Comparison of ENCODE assay signal across 10 cellular contexts in the genomic region with DNA sequence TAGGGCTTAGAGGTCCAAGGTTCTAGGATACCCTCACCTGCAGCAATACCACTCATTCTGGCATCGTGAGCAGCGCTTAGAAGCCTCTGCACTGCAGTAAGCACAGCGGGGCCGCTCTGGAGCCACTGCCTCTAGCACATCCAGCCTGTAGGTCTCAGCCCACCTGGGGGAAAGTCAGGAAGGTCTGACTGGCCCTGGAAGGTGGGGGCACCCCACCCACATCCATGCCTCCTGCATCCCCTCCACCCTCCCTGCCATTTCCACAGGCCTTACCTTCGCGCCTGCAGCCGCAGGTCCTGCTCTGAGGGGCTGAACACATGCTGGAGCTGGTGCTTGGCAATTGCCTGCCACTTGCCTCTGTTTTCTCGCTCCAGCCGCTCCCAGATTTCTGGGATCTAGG. TPM values are rescaled to one million over a fixed set of nuclear protein-coding genes. Genes with fewer than 3 reads are reported as not detected.
A peak's percentile ranks its signal among the peaks of the same experiment; 100 is the strongest.
DNase-seq lines count a peak whose midpoint lies in the region; ATAC-seq and TF ChIP-seq lines count a peak whose summit lies in the region.
"Had no signal": no experiment of that assay in that cellular context is flagged by ENCODE, and none has a peak within 500 bp of the region (broad histone marks: within the 10 kb centered on the region; RNA-seq: fewer than 3 reads in every experiment).

No MANE protein-coding gene starts in this region.

- peaks cover 39% of the 10 kb centered on the region for H3K4me1 Mint-ChIP-seq in activated T-cell treated with anti-CD3 and anti-CD28 coated beads, Interleukin-2, amount 50 U/mL, for 24 hours (ENCODE audit: low read depth)
- peaks cover 27% of the 10 kb centered on the region for H3K4me1 Mint-ChIP-seq in WTC11

- H3K27me3 Mint-ChIP-seq in activated T-cell treated with anti-CD3 and anti-CD28 coated beads, Interleukin-2, amount 50 U/mL, for 24 hours, result no peaks in the 10 kb centered on the region
- H3K27me3 Mint-ChIP-seq in WTC11 (ENCODE audit: low read depth), result peaks cover 85% of the 10 kb centered on the region

- no peak for TF ChIP-seq CTCF in WTC11 (IDR thresholded peaks at IDR 0.05)

- no peak overlapping the region for H3K27ac ChIP-seq in iPS-20b (ENCODE audit: low read length)
- no peak overlapping the region for H3K27ac ChIP-seq in stomach smooth muscle (ENCODE audit: low read length)

- H3K4me3 ChIP-seq in iPS-20b (ENCODE audit: low read length) (peak overlapping the region; percentile 61; the same call in 1 of the 2 replicates), stomach smooth muscle (ENCODE audit: low read length in 2 of 2) (peak overlapping the region; percentile 67 to 73)

- peaks cover 41% of the 10 kb centered on the region for H3K36me3 Mint-ChIP-seq in activated T-cell treated with anti-CD3 and anti-CD28 coated beads, Interleukin-2, amount 50 U/mL, for 24 hours (ENCODE audit: low read depth)
- H3K36me3 Mint-ChIP-seq in WTC11, result no peaks in the 10 kb centered on the region

- no peaks in the 10 kb centered on the region for H3K9me3 ChIP-seq in iPS-20b (ENCODE audit: insufficient read depth, low read depth, low read length)
- H3K9me3 ChIP-seq in stomach smooth muscle (ENCODE audit: control insufficient read depth in 2 of 2, low read length in 2 of 2), result no peaks in the 10 kb centered on the region
- H3K9me3 ChIP-seq: thyroid gland had no signal

- no peak for DNase-seq in activated T-cell treated with anti-CD3 and anti-CD28 coated beads, Interleukin-2, amount 50 U/mL, for 24 hours
- no peak for DNase-seq in activated T-cell treated with anti-CD3 and anti-CD28 coated beads, Interleukin-2, amount 50 U/mL, for 48 hours
- DNase-seq in WTC11 (ENCODE audit: low spot score) (no peak), HCEC 1CT (no peak), NCI-H1436 treated with DMSO at 0.1 percent for 48 hours (lab: John Stamatoyannopoulos, UW) (no peak)
- DNase-seq: NCI-H69 had no signal

- POLR2A ChIA-PET in WTC11 (lab: Charles Lee), result no interaction called here

- ATAC-seq in WTC11, result no peak
- ATAC-seq in GM21529 (IDR thresholded peaks at IDR 0.05; ENCODE audit: unreplicated experiment), result no peak

- no peaks in the 10 kb centered on the region for H3K9me3 Mint-ChIP-seq in activated T-cell treated with anti-CD3 and anti-CD28 coated beads, Interleukin-2, amount 50 U/mL, for 24 hours
- no peaks in the 10 kb centered on the region for H3K9me3 Mint-ChIP-seq in WTC11

- no peaks in the 10 kb centered on the region for H3K4me1 ChIP-seq in iPS-20b (ENCODE audit: insufficient read depth, low read length)
- H3K4me1 ChIP-seq in stomach smooth muscle (ENCODE audit: control insufficient read depth, insufficient read depth, low read length), result peaks cover 44% of the 10 kb centered on the region

- H3K27me3 ChIP-seq in iPS-20b (ENCODE audit: insufficient read depth, low read length) (peaks cover 87% of the 10 kb centered on the region), stomach smooth muscle (ENCODE audit: control insufficient read depth in 1 of 2, insufficient read depth in 2 of 2, low read length in 2 of 2) (peaks cover 3 to 4% of the 10 kb centered on the region in 2 donors)
- H3K27me3 ChIP-seq: thyroid gland had no signal

- H3K27ac Mint-ChIP-seq in activated T-cell treated with anti-CD3 and anti-CD28 coated beads, Interleukin-2, amount 50 U/mL, for 24 hours, result peak overlapping the region; percentile 90
- H3K27ac Mint-ChIP-seq in WTC11, result no peak overlapping the region

- H3K9ac ChIP-seq in iPS-20b (ENCODE audit: low read depth, low read length) (no peak overlapping the region), stomach smooth muscle (ENCODE audit: low read length in 2 of 2) (peak overlapping the region in 1 of 2 donors; percentile 50)

- H3K36me3 ChIP-seq in iPS-20b (ENCODE audit: insufficient read depth, low read depth, low read length), result no peaks in the 10 kb centered on the region
- H3K36me3 ChIP-seq in stomach smooth muscle (ENCODE audit: control insufficient read depth in 2 of 2, insufficient read depth in 2 of 2, low read length in 2 of 2), result no peaks in the 10 kb centered on the region
- H3K36me3 ChIP-seq: thyroid gland had no signal

- CTCF ChIA-PET in WTC11 (lab: Charles Lee), result interaction anchor here (0.7 to 1.9 kb wide), 7 partner anchors 13 to 270 kb away, joined by 4 to 10 read pairs (median 4); partner anchors contain the start of genes CISH, HYAL3, NAA80 and TUSC2

- peak overlapping the region; percentile 94 for H3K4me3 Mint-ChIP-seq in activated T-cell treated with anti-CD3 and anti-CD28 coated beads, Interleukin-2, amount 50 U/mL, for 24 hours
- peak overlapping the region; percentile 65 for H3K4me3 Mint-ChIP-seq in WTC11

TF ChIP-seq in WTC11, 78 proteins besides CTCF, POLR2A, EP300 and RAD21 (continues in another document):
- TF ChIP-seq KAT7 (CRISPR knock-in tag; IDR thresholded peaks at IDR 0.05; ENCODE audit: borderline replicate concordance) (no peak), AFF4 (CRISPR knock-in tag; IDR thresholded peaks at IDR 0.05; ENCODE audit: borderline replicate concordance) (no peak), TEAD1 (CRISPR knock-in tag; IDR thresholded peaks at IDR 0.05) (no peak), ZBTB21 (CRISPR knock-in tag; IDR thresholded peaks at IDR 0.05; ENCODE audit: borderline replicate concordance) (no peak), ZNF121 (CRISPR knock-in tag; IDR thresholded peaks at IDR 0.05) (no peak), NR1H2 (CRISPR knock-in tag; IDR thresholded peaks at IDR 0.05) (no peak), SMAD4 (CRISPR knock-in tag; IDR thresholded peaks at IDR 0.05) (no peak), JAZF1 (CRISPR knock-in tag; IDR thresholded peaks at IDR 0.05) (no peak)
- TF ChIP-seq, protein P1, sequence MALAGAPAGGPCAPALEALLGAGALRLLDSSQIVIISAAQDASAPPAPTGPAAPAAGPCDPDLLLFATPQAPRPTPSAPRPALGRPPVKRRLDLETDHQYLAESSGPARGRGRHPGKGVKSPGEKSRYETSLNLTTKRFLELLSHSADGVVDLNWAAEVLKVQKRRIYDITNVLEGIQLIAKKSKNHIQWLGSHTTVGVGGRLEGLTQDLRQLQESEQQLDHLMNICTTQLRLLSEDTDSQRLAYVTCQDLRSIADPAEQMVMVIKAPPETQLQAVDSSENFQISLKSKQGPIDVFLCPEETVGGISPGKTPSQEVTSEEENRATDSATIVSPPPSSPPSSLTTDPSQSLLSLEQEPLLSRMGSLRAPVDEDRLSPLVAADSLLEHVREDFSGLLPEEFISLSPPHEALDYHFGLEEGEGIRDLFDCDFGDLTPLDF (CRISPR knock-in tag; IDR thresholded peaks at IDR 0.05), result no peak
- TF ChIP-seq, protein P2, sequence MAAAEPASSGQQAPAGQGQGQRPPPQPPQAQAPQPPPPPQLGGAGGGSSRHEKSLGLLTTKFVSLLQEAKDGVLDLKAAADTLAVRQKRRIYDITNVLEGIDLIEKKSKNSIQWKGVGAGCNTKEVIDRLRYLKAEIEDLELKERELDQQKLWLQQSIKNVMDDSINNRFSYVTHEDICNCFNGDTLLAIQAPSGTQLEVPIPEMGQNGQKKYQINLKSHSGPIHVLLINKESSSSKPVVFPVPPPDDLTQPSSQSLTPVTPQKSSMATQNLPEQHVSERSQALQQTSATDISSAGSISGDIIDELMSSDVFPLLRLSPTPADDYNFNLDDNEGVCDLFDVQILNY (CRISPR knock-in tag; IDR thresholded peaks at IDR 0.05), result no peak

RNA-seq across cellular contexts. Expression of gene RASSF1, which starts 0.9 kb away (rescaled TPM):
- total RNA-seq in WTC11 (2021), result 13.2 to 14.5 TPM (median 14.5 TPM) in 3 replicates

RNA-seq across cellular contexts. Expression of gene ZMYND10, which starts 4.0 kb away (rescaled TPM):
- 0.46 to 0.80 TPM (median 0.74 TPM) in 3 replicates for total RNA-seq in WTC11 (2021)

RNA-seq across cellular contexts. Expression of gene NPRL2, which starts 9.0 kb away (rescaled TPM):
- 20.6 to 26.6 TPM (median 23.9 TPM) in 3 replicates for total RNA-seq in WTC11 (2021)

RNA-seq across cellular contexts. Expression of gene CYB561D2, which starts 9.1 kb away (rescaled TPM):
- 9.8 to 12.0 TPM (median 11.3 TPM) in 3 replicates for total RNA-seq in WTC11 (2021)

RNA-seq across cellular contexts. Expression of gene TUSC2, which starts 13.5 kb away (rescaled TPM):
- 34.7 to 41.1 TPM (median 38.0 TPM) in 3 replicates for total RNA-seq in WTC11 (2021)
